31 cellular contexts compared by ENCODE assay signal in genomic region chr2:831225-831536, GRCh38.
"Had no signal": no experiment of that assay in that cellular context is flagged by ENCODE, and none has a peak within 500 bp of the region (broad histone marks: within the 10 kb centered on the region; RNA-seq: fewer than 3 reads in every experiment).

No MANE protein-coding gene starts in this region.

- H3K4me3 Mint-ChIP-seq: activated CD4-positive, alpha-beta memory T cell treated with anti-CD3 and anti-CD28 coated beads for 36 hours; activated CD4-positive, alpha-beta T cell treated with anti-CD3 and anti-CD28 coated beads for 36 hours; activated CD4-positive, alpha-beta T cell treated with anti-CD3 and anti-CD28 coated beads, Interleukin-2, amount 10 ng/mL, durations not matched to agents 24 days and 14 days; activated CD8-positive, alpha-beta T cell treated with anti-CD3 and anti-CD28 coated beads, Interleukin-2, amount 10 ng/mL, durations not matched to agents 7 days and 5 days; activated naive CD8-positive, alpha-beta T cell; activated T-cell treated with anti-CD3 and anti-CD28 coated beads, Interleukin-2, amount 50 U/mL, for 4 hours; activated T-helper 17 cell treated with anti-CD3 and anti-CD28 coated beads, Interleukin-2, amount 50 U/mL, for 72 hours; T-cell; T-helper 1 cell treated with Interleukin-12 subunit alpha and Interleukin-12 subunit beta and Interleukin-4 antibody, amounts not matched to agents 30 μg/mL and 1 μg/mL, for 36 hours; T-helper 2 cell treated with Interferon-gamma antibody and Interleukin-4, amounts not matched to agents 5 μg/mL and 100 μg/mL, for 36 hours had no signal

- DNase-seq: activated CD4-positive, alpha-beta memory T cell treated with anti-CD3 and anti-CD28 coated beads for 36 hours; activated CD4-positive, alpha-beta T cell treated with anti-CD3 and anti-CD28 coated beads for 36 hours; activated CD4-positive, alpha-beta T cell treated with anti-CD3 and anti-CD28 coated beads, Interleukin-2, amount 10 ng/mL, durations not matched to agents 24 days and 14 days; activated CD4-positive, CD25-positive, alpha-beta regulatory T cell; activated CD4-positive, CD25-positive, alpha-beta regulatory T cell treated with anti-CD3 and anti-CD28 coated beads, Interleukin-2, amount 50 U/mL, for 72 hours; activated CD8-positive, alpha-beta T cell treated with anti-CD3 and anti-CD28 coated beads, Interleukin-2, amount 10 ng/mL, durations not matched to agents 7 days and 5 days; activated effector memory CD4-positive, alpha-beta T cell treated with Interleukin-2 at 50 U/mL for 16 hours; activated gamma-delta T cell treated with Interleukin-2 at 50 U/mL for 16 hours; activated naive CD4-positive, alpha-beta T cell treated with anti-CD3 and anti-CD28 coated beads, Interleukin-2, amount 50 U/mL, for 16 hours; activated naive CD4-positive, alpha-beta T cell treated with Interleukin-2 at 50 U/mL for 16 hours; activated T-cell treated with anti-CD3 and anti-CD28 coated beads, Interleukin-2, amount 50 U/mL, for 4 hours; amniotic stem cell; anterior cingulate cortex; body of pancreas; caudate nucleus; cortex of kidney; dermis blood vessel endothelial cell; effector CD4-positive, alpha-beta T cell; foreskin fibroblast; T-cell; T1000; WERI-Rb-1 had no signal

- H3K4me1 ChIP-seq: body of pancreas had no signal

- H3K27ac Mint-ChIP-seq: activated CD4-positive, alpha-beta memory T cell treated with anti-CD3 and anti-CD28 coated beads for 36 hours; activated CD4-positive, alpha-beta T cell treated with anti-CD3 and anti-CD28 coated beads for 36 hours; activated CD4-positive, alpha-beta T cell treated with anti-CD3 and anti-CD28 coated beads, Interleukin-2, amount 10 ng/mL, durations not matched to agents 24 days and 14 days; activated CD8-positive, alpha-beta T cell treated with anti-CD3 and anti-CD28 coated beads, Interleukin-2, amount 10 ng/mL, durations not matched to agents 7 days and 5 days; activated naive CD8-positive, alpha-beta T cell; activated T-helper 17 cell treated with anti-CD3 and anti-CD28 coated beads, Interleukin-2, amount 50 U/mL, for 72 hours; T-cell; T-helper 1 cell treated with Interleukin-12 subunit alpha and Interleukin-12 subunit beta and Interleukin-4 antibody, amounts not matched to agents 30 μg/mL and 1 μg/mL, for 36 hours; T-helper 2 cell treated with Interferon-gamma antibody and Interleukin-4, amounts not matched to agents 5 μg/mL and 100 μg/mL, for 36 hours had no signal

- H3K9me3 ChIP-seq: body of pancreas had no signal

- H3K9me3 Mint-ChIP-seq: activated CD4-positive, alpha-beta memory T cell treated with anti-CD3 and anti-CD28 coated beads for 36 hours; activated CD4-positive, alpha-beta T cell treated with anti-CD3 and anti-CD28 coated beads, Interleukin-2, amount 10 ng/mL, durations not matched to agents 24 days and 14 days; activated T-cell treated with anti-CD3 and anti-CD28 coated beads, Interleukin-2, amount 50 U/mL, for 4 hours; activated T-helper 17 cell treated with anti-CD3 and anti-CD28 coated beads, Interleukin-2, amount 50 U/mL, for 72 hours; T-cell; T-helper 1 cell treated with Interleukin-12 subunit alpha and Interleukin-12 subunit beta and Interleukin-4 antibody, amounts not matched to agents 30 μg/mL and 1 μg/mL, for 36 hours; T-helper 2 cell treated with Interferon-gamma antibody and Interleukin-4, amounts not matched to agents 5 μg/mL and 100 μg/mL, for 36 hours had no signal

- H3K27me3 ChIP-seq: body of pancreas had no signal

- H3K4me3 ChIP-seq: body of pancreas had no signal

- H3K27me3 Mint-ChIP-seq: activated CD4-positive, alpha-beta T cell treated with anti-CD3 and anti-CD28 coated beads, Interleukin-2, amount 10 ng/mL, durations not matched to agents 24 days and 14 days had no signal

- H3K36me3 Mint-ChIP-seq: activated CD4-positive, alpha-beta memory T cell treated with anti-CD3 and anti-CD28 coated beads for 36 hours; activated naive CD8-positive, alpha-beta T cell; T-cell had no signal

- FAIRE-seq: colon, endometrium, endothelial cell of umbilical vein, frontal cortex had no signal

- H3K27ac ChIP-seq: body of pancreas, epithelial cell of prostate, WERI-Rb-1 had no signal

- H3K4me1 Mint-ChIP-seq: activated T-helper 17 cell treated with anti-CD3 and anti-CD28 coated beads, Interleukin-2, amount 50 U/mL, for 72 hours had no signal

- ATAC-seq: activated CD4-positive, alpha-beta T cell treated with anti-CD3 and anti-CD28 coated beads for 36 hours; activated CD8-positive, alpha-beta T cell treated with anti-CD3 and anti-CD28 coated beads, Interleukin-2, amount 10 ng/mL, durations not matched to agents 7 days and 5 days; activated T-cell treated with anti-CD3 and anti-CD28 coated beads, Interleukin-2, amount 50 U/mL, for 4 hours; activated T-helper 17 cell treated with anti-CD3 and anti-CD28 coated beads, Interleukin-2, amount 50 U/mL, for 72 hours; body of pancreas; T-cell had no signal

- H3K36me3 ChIP-seq: WERI-Rb-1 had no signal
